ENCODE assay signal across 1 cellular context in genomic region chr22:24010018-24010391, GRCh38.
TF ChIP-seq lines count a peak whose summit lies in the region.

No MANE protein-coding gene starts in this region.

TF ChIP-seq in HepG2, 621 proteins besides CTCF, POLR2A, EP300 and RAD21 (continued from another document):
- TF ChIP-seq CREB1 (IDR thresholded peaks at IDR 0.05) = no peak
- peak; percentile 15; the same call in 1 of the 2 replicates for TF ChIP-seq CREB1 (CRISPR knock-in tag; IDR thresholded peaks at IDR 0.05)
- no peak for TF ChIP-seq NFYB (CRISPR knock-in tag; IDR thresholded peaks at IDR 0.05)
- TF ChIP-seq MXD4 (CRISPR knock-in tag; IDR thresholded peaks at IDR 0.05) = 0 out of 2 replicates have a peak, but pooled peaks have one; percentile 4
- no peak for TF ChIP-seq FOSL1 (CRISPR knock-in tag; IDR thresholded peaks at IDR 0.05; ENCODE audit: borderline replicate concordance)
- TF ChIP-seq MTERF4 (CRISPR knock-in tag; IDR thresholded peaks at IDR 0.05) = no peak
- peak; percentile 55; the same call in 1 of the 2 replicates for TF ChIP-seq ZBTB10 (CRISPR knock-in tag; IDR thresholded peaks at IDR 0.05; ENCODE audit: borderline replicate concordance)
- no peak for TF ChIP-seq ZNF180 (CRISPR knock-in tag; IDR thresholded peaks at IDR 0.05; ENCODE audit: borderline replicate concordance, low read depth)
- no peak for TF ChIP-seq ZNF570 (CRISPR knock-in tag; IDR thresholded peaks at IDR 0.05; ENCODE audit: borderline replicate concordance)
- TF ChIP-seq DMTF1 (CRISPR knock-in tag; IDR thresholded peaks at IDR 0.05) = no peak
